Comparison of ENCODE assay signal across 13 cellular contexts in genomic region chr15:100958326-100959065, GRCh38. TPM values are rescaled to one million over a fixed set of nuclear protein-coding genes. Genes with fewer than 3 reads are reported as not detected.
DNase-seq lines count a peak whose midpoint lies in the region; ATAC-seq, FAIRE-seq and TF ChIP-seq lines count a peak whose summit lies in the region.
"Had no signal": no experiment of that assay in that cellular context is flagged by ENCODE, and none has a peak within 500 bp of the region (broad histone marks: within the 10 kb centered on the region; RNA-seq: fewer than 3 reads in every experiment).

No MANE protein-coding gene starts in this region.

- H3K9ac ChIP-seq in endothelial cell of umbilical vein (replicated peaks; ENCODE audit: extremely low read depth, insufficient read depth, low read length): peak overlapping the region; percentile 43
- H3K9ac ChIP-seq in skeletal muscle satellite cell (ENCODE audit: low read depth, low read length): peak overlapping the region; percentile 53

- no peak for TF ChIP-seq POLR2A in GM12891 (IDR thresholded peaks at IDR 0.05; ENCODE audit: low read depth, low read length)
- no peak for TF ChIP-seq POLR2A in endothelial cell of umbilical vein (IDR thresholded peaks at IDR 0.05; ENCODE audit: low read depth, low read length)

- H3K27ac ChIP-seq in endothelial cell of umbilical vein (ENCODE audit: insufficient read depth, low read depth, low read length): peak overlapping the region; percentile 88
- H3K27ac ChIP-seq: body of pancreas had no signal

- no peak for ATAC-seq in GM18502 (IDR thresholded peaks at IDR 0.05; ENCODE audit: poor library complexity, unreplicated experiment)
- ATAC-seq: body of pancreas; stimulated activated memory B cell treated with anti-CD40 and anti-IgM and Interleukin-4, amounts not matched to agents 10 μg/mL and 1 μg/mL and 100 μg/mL, for 72 hours had no signal

- no TSS peak for BruUV-seq in endothelial cell of umbilical vein (replicated peaks; lab: Mats Ljungman, UMichigan)

- peaks cover 4% of the 10 kb centered on the region for H3K79me2 ChIP-seq in endothelial cell of umbilical vein (ENCODE audit: control insufficient read depth, insufficient read depth, low read length)

- no peaks in the 10 kb centered on the region for H4K20me1 ChIP-seq in endothelial cell of umbilical vein (replicated peaks; ENCODE audit: control insufficient read depth, extremely low read depth, insufficient read depth, low read length)

- H2AFZ ChIP-seq in endothelial cell of umbilical vein (ENCODE audit: low read depth, low read length): peak overlapping the region; percentile 55

- no peak for TF ChIP-seq CTCF in endothelial cell of umbilical vein (IDR thresholded peaks at IDR 0.05; ENCODE audit: extremely low read depth in 1 of 2, insufficient read depth in 1 of 2, low read depth in 1 of 2, low read length in 2 of 2)

- CTCF ChIA-PET in endothelial cell of umbilical vein (lab: Charles Lee): interaction anchor here (1.2 to 2.3 kb wide), 5 partner anchors 11 to 49 kb away, joined by 3 to 24 read pairs (median 4); partner anchors contain the start of gene LRRK1

- peak overlapping the region; percentile 13 for H3K4me2 ChIP-seq in endothelial cell of umbilical vein (ENCODE audit: insufficient read depth, low read length)
- peak overlapping the region; percentile 77 for H3K4me2 ChIP-seq in skeletal muscle satellite cell (ENCODE audit: low read length)

- POLR2A ChIA-PET in endothelial cell of umbilical vein (lab: Charles Lee): no interaction called here

- peak; percentile 50 for FAIRE-seq in GM12891 (lab: Jason Lieb, UNC)
- FAIRE-seq in endothelial cell of umbilical vein (lab: Jason Lieb, UNC): peak; percentile 46

- DNase-seq in GM12891 (ENCODE audit: insufficient read length, low spot score) (no peak), MG63 (peak; percentile 91), endothelial cell of umbilical vein (ENCODE audit: low read depth, low spot score) (peak; percentile 50), GM19240 (ENCODE audit: insufficient read length, low spot score) (no peak), DMS79 (lab: John Stamatoyannopoulos, UW) (no peak), NCI-H510A (lab: John Stamatoyannopoulos, UW) (no peak)
- DNase-seq: body of pancreas, DMS153, heart left ventricle, NCI-H446 had no signal

- H3K27me3 ChIP-seq in MG63 (no peaks in the 10 kb centered on the region), endothelial cell of umbilical vein (ENCODE audit: control insufficient read depth in 2 of 2, insufficient read depth in 2 of 2, low read length in 2 of 2) (no peaks in the 10 kb centered on the region), skeletal muscle satellite cell (ENCODE audit: control insufficient read depth, insufficient read depth, low read length) (no peaks in the 10 kb centered on the region)
- H3K27me3 ChIP-seq: body of pancreas, heart left ventricle had no signal

- intact Hi-C loops in endothelial cell of umbilical vein (cut with micrococcal nuclease): loop anchor here (1.0 kb wide), 1 partner anchor 40 kb away; no protein-coding TSS in a partner anchor

- H3K4me3 ChIP-seq in MG63 (peak overlapping the region; percentile 7; the same call in 1 of the 2 replicates), endothelial cell of umbilical vein (replicated peaks in 1 of 3; ENCODE audit: insufficient read depth in 1 of 3, low read depth in 1 of 3, low read length in 3 of 3) (no peak overlapping the region), skeletal muscle satellite cell (ENCODE audit: low read length) (peak overlapping the region; percentile 56)
- H3K4me3 ChIP-seq: body of pancreas, heart left ventricle had no signal

- dilution Hi-C loops in endothelial cell of umbilical vein (cut with MboI; ENCODE audit: extremely low pct_ligation_motif_present, low sequenced_read_pairs): no loop called here

- H3K9me3 ChIP-seq in MG63 (peaks cover 7% of the 10 kb centered on the region), endothelial cell of umbilical vein (replicated peaks; ENCODE audit: control insufficient read depth, insufficient read depth, low read length) (no peaks in the 10 kb centered on the region), skeletal muscle satellite cell (replicated peaks; ENCODE audit: low read length) (no peaks in the 10 kb centered on the region)
- H3K9me3 ChIP-seq: body of pancreas had no signal

- H3K4me1 ChIP-seq in endothelial cell of umbilical vein (ENCODE audit: control insufficient read depth, extremely low read depth, insufficient read depth, low read length) (peaks cover 16% of the 10 kb centered on the region), skeletal muscle satellite cell (ENCODE audit: control insufficient read depth, insufficient read depth, low read length) (peaks cover 22% of the 10 kb centered on the region)
- H3K4me1 ChIP-seq: body of pancreas had no signal

- H3K36me3 ChIP-seq in MG63 (peaks cover 33% of the 10 kb centered on the region), endothelial cell of umbilical vein (ENCODE audit: control insufficient read depth in 2 of 2, extremely low read depth in 1 of 2, insufficient read depth in 2 of 2, low read length in 2 of 2) (no peaks in the 10 kb centered on the region), skeletal muscle satellite cell (ENCODE audit: insufficient read depth, low read length) (no peaks in the 10 kb centered on the region)
- H3K36me3 ChIP-seq: heart left ventricle had no signal

- H3K9me1 ChIP-seq in endothelial cell of umbilical vein (replicated peaks; ENCODE audit: control insufficient read depth, extremely low read depth, insufficient read depth, low read length): no peaks in the 10 kb centered on the region

TF ChIP-seq in GM12891, 5 proteins besides CTCF, POLR2A, EP300 and RAD21:
- TF ChIP-seq POU2F2 (IDR thresholded peaks at IDR 0.05; ENCODE audit: low read depth, low read length): no peak
- TF ChIP-seq PAX5 (IDR thresholded peaks at IDR 0.05; ENCODE audit: insufficient read depth, low read length, severe bottlenecking): no peak
- TF ChIP-seq TAF1 (IDR thresholded peaks at IDR 0.05; ENCODE audit: low read depth, low read length): no peak
- TF ChIP-seq SPI1 (IDR thresholded peaks at IDR 0.05; ENCODE audit: low read depth, low read length): no peak
- no peak for TF ChIP-seq POLR2AphosphoS5 (IDR thresholded peaks at IDR 0.05; ENCODE audit: low read depth, low read length)

TF ChIP-seq in endothelial cell of umbilical vein, 7 proteins besides CTCF, POLR2A, EP300 and RAD21:
- TF ChIP-seq FOS (IDR thresholded peaks at IDR 0.05; ENCODE audit: borderline replicate concordance, insufficient read depth, low read length) (no peak), JUN (IDR thresholded peaks at IDR 0.05; ENCODE audit: borderline replicate concordance, insufficient read depth, insufficient read length, low read depth) (no peak), MYC (IDR thresholded peaks at IDR 0.05; ENCODE audit: low read depth, low read length) (no peak), GATA2 (IDR thresholded peaks at IDR 0.05; ENCODE audit: insufficient read depth, insufficient read length, low read depth, low read length) (no peak), POLR2AphosphoS5 (IDR thresholded peaks at IDR 0.05; ENCODE audit: insufficient read depth, low read depth, low read length) (no peak), EZH2 (IDR thresholded peaks at IDR 0.05; ENCODE audit: borderline replicate concordance, low read depth, low read length, severe bottlenecking) (no peak)
- TF ChIP-seq, protein P1, sequence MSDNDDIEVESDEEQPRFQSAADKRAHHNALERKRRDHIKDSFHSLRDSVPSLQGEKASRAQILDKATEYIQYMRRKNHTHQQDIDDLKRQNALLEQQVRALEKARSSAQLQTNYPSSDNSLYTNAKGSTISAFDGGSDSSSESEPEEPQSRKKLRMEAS (IDR thresholded peaks at IDR 0.05; ENCODE audit: insufficient read depth, insufficient read length): no peak
TF ChIP-seq in endothelial cell of umbilical vein: peak in this region for 0.

RNA-seq across cellular contexts. Expression of gene LRRK1, which starts 39.3 kb away (rescaled TPM):
- 16.3 TPM for polyA plus RNA-seq in GM12891 (2012; ENCODE audit: low read depth, missing spikeins)
- 4.4 and 10.4 TPM in 2 replicates for total RNA-seq in MG63 (2014; rRNA removed; shearing (Covaris generic); ENCODE audit: low replicate concordance)
- total RNA-seq in endothelial cell of umbilical vein: 18.4 and 22.1 TPM in 2 replicates
- polyA plus RNA-seq in endothelial cell of umbilical vein: 11.0 and 12.9 TPM in 2 replicates
- 8.9 and 10.9 TPM in 2 replicates for polyA plus RNA-seq in endothelial cell of umbilical vein (2011; cell fraction: cytosol; rRNA removed)
- 46.2 and 47.0 TPM in 2 replicates for polyA plus RNA-seq in endothelial cell of umbilical vein (2011; cell fraction: nucleus; rRNA removed)
- polyA plus RNA-seq in endothelial cell of umbilical vein (2012): 16.4 and 17.2 TPM in 2 replicates
- polyA minus RNA-seq in endothelial cell of umbilical vein: 19.0 and 21.4 TPM in 2 replicates
- polyA minus RNA-seq in endothelial cell of umbilical vein (2011; cell fraction: cytosol; rRNA and poly(A)+ RNA removed): 11.1 TPM
- polyA minus RNA-seq in endothelial cell of umbilical vein (2011; cell fraction: nucleus; rRNA and poly(A)+ RNA removed): 26.4 and 39.6 TPM in 2 replicates
- total RNA-seq in skeletal muscle satellite cell (2012; rRNA removed): 9.1 and 10.9 TPM in 2 replicates

Comparison
In these comparisons a context has a peak if more than half of its experiments do, and no peak if none do; other contexts are left out.
1. DNase-seq: peak in MG63 (single experiment) and endothelial cell of umbilical vein (single experiment); none in GM12891 (single experiment), GM19240 (single experiment), DMS79 (single experiment) and NCI-H510A (single experiment).
2. H3K4me3 ChIP-seq: peak in MG63 (single experiment) and skeletal muscle satellite cell (single experiment); none in endothelial cell of umbilical vein (0 of 3).